In the genomic region with DNA sequence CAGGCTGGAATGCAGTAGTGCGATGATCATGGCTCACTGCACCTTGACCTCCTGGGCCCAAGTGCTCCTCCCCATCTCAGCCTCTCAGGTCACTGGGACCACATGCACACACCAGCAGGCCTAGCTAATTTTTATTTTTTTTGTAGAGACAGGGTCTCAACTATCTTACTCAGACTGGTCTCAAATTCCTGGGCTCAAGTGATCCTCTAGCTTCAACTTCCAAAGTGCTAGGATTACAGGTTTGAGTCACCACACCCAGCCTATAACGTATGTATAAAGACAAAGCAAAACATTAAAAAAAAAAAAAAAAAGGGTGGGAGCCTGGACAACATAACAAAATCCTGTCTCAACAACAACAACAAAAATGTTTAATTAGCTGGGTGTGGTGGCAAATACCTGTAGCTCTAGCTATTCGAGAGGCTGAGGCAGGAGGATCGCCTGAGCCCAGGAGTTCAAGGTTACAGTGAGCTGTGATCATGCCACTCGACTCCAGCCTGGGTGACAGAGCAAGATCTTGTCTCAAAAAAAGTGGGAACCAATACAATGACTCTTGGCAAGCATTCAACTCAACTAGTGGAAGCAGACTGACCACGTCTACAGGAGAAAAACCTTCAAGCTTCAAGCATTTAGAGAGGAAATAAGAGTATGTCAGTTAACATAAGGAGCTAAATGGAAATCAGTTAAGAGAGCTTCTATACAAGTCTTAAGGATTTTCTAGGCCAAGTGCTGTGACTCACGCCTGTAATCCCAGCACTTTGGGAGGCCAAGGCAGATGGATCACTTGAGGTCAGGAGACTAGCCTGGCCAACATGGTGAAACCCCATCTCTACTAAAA, we compare ENCODE assay signal across 12 cellular contexts. TPM values are rescaled to one million over a fixed set of nuclear protein-coding genes. Genes with fewer than 3 reads are reported as not detected.
DNase-seq lines count a peak whose midpoint lies in the region; FAIRE-seq and TF ChIP-seq lines count a peak whose summit lies in the region.
"Had no signal": no experiment of that assay in that cellular context is flagged by ENCODE, and none has a peak within 500 bp of the region (broad histone marks: within the 10 kb centered on the region; RNA-seq: fewer than 3 reads in every experiment).

No MANE protein-coding gene starts in this region.

- H3K9ac ChIP-seq in astrocyte (ENCODE audit: low read length): no peak overlapping the region

- no peak overlapping the region for H3K4me3 ChIP-seq in astrocyte (ENCODE audit: insufficient read depth, low read depth, low read length)

- H3K27me3 Mint-ChIP-seq in astrocyte (ENCODE audit: low read depth, unreplicated experiment): no peaks in the 10 kb centered on the region
- no peaks in the 10 kb centered on the region for H3K27me3 Mint-ChIP-seq in nephron (ENCODE audit: low read depth)
- H3K27me3 Mint-ChIP-seq: effector memory CD8-positive, alpha-beta T cell had no signal

- no peak overlapping the region for H2AFZ ChIP-seq in astrocyte (ENCODE audit: low read depth, low read length)

- H3K79me2 ChIP-seq in astrocyte (ENCODE audit: insufficient read depth, low read length): peaks cover 89% of the 10 kb centered on the region

- peak; percentile 28 for DNase-seq in EL
- peak; percentile 79 for DNase-seq in LHCN-M2 (ENCODE audit: low read depth)
- DNase-seq in astrocyte (ENCODE audit: low read depth): peak; percentile 15
- no peak for DNase-seq in GM10248 (ENCODE audit: extremely low spot score)
- DNase-seq in stimulated activated CD4-positive, alpha-beta T cell treated with anti-CD3 and anti-CD28 coated beads, Interleukin-2, amount 100 ng/mL, for 48 hours: no peak
- DNase-seq in cerebellar cortex (ENCODE audit: low spot score): no peak
- DNase-seq in HK-2 (ENCODE audit: unreplicated experiment): no peak
- DNase-seq: activated CD8-positive, alpha-beta memory T cell treated with anti-CD3 and anti-CD28 coated beads for 24 hours; effector memory CD8-positive, alpha-beta T cell; NCI-H526 treated with DMSO at 0.1 percent for 48 hours; stimulated activated CD4-positive, alpha-beta T cell treated with anti-CD3 and anti-CD28 coated beads, Interleukin-4, amount 100 ng/mL, for 1 hour had no signal

- H3K4me2 ChIP-seq in astrocyte (ENCODE audit: low read length): peak overlapping the region; percentile 19

- POLR2A ChIA-PET in GM10248 (lab: Yijun Ruan, JAX): no interaction called here

- CTCF ChIA-PET in GM10248 (lab: Yijun Ruan, JAX): interaction anchor here (1.3 to 1.8 kb wide), 4 partner anchors 10 to 55 kb away, joined by 3 to 14 read pairs (median 6); partner anchors contain the start of gene PPM1G

- H3K36me3 Mint-ChIP-seq in astrocyte (ENCODE audit: low read depth, unreplicated experiment) (peaks cover 1% of the 10 kb centered on the region), nephron (ENCODE audit: low read depth) (peaks cover 19% of the 10 kb centered on the region)

- H3K9me3 Mint-ChIP-seq in astrocyte (ENCODE audit: unreplicated experiment) (peaks cover 3% of the 10 kb centered on the region), nephron (peaks cover 3% of the 10 kb centered on the region)
- H3K9me3 Mint-ChIP-seq: effector memory CD8-positive, alpha-beta T cell had no signal

- H3K4me1 Mint-ChIP-seq in astrocyte (ENCODE audit: low read depth, unreplicated experiment) (peaks cover 26% of the 10 kb centered on the region), nephron (peaks cover 30% of the 10 kb centered on the region)

- no peak for FAIRE-seq in astrocyte (lab: Jason Lieb, UNC)

- no peaks in the 10 kb centered on the region for H3K9me3 ChIP-seq in astrocyte (ENCODE audit: insufficient read depth, low read depth, low read length)

- no peaks in the 10 kb centered on the region for H3K36me3 ChIP-seq in astrocyte (ENCODE audit: insufficient read depth, low read length)

- H3K27ac ChIP-seq in astrocyte (ENCODE audit: low read depth, low read length): no peak overlapping the region

- H3K4me3 Mint-ChIP-seq in astrocyte (ENCODE audit: unreplicated experiment): peak overlapping the region; percentile 98
- peak overlapping the region; percentile 77 to 81 (median 78) for H3K4me3 Mint-ChIP-seq in nephron

- H3K4me1 ChIP-seq in astrocyte (ENCODE audit: insufficient read depth, low read length): peaks cover 5% of the 10 kb centered on the region

- TF ChIP-seq CTCF in astrocyte (IDR thresholded peaks at IDR 0.05; ENCODE audit: insufficient read depth, low read depth, low read length) (no peak), nephron (IDR thresholded peaks at IDR 0.05; ENCODE audit: unreplicated experiment in 3 of 3) (no peak), GM10248 (IDR thresholded peaks at IDR 0.05; ENCODE audit: control extremely low read depth, extremely low read depth, low read depth, missing control alignments) (no peak)

- H3K27ac Mint-ChIP-seq in astrocyte (ENCODE audit: unreplicated experiment): peak overlapping the region; percentile 94
- H3K27ac Mint-ChIP-seq in nephron: peak overlapping the region in 2 of 3 experiments; percentile 15 to 67

- peaks cover 16% of the 10 kb centered on the region for H4K20me1 ChIP-seq in astrocyte (ENCODE audit: insufficient read depth, low read length)

- H3K27me3 ChIP-seq in astrocyte (ENCODE audit: insufficient read depth, low read length): no peaks in the 10 kb centered on the region

RNA-seq across cellular contexts. Expression of gene GTF3C2, which starts 2.6 kb away (rescaled TPM):
- 42.3 and 43.5 TPM in 2 replicates for total RNA-seq in LHCN-M2 (2014; rRNA removed)
- 30.0 TPM for polyA plus RNA-seq in LHCN-M2 (2012)
- total RNA-seq in astrocyte: 52.9 and 61.3 TPM in 2 replicates

RNA-seq across cellular contexts. Expression of gene EIF2B4, which starts 16.2 kb away (rescaled TPM):
- 33.4 and 40.1 TPM in 2 replicates for total RNA-seq in LHCN-M2 (2014; rRNA removed)
- polyA plus RNA-seq in LHCN-M2 (2012): 54.8 TPM
- 43.3 and 47.3 TPM in 2 replicates for total RNA-seq in astrocyte

RNA-seq across cellular contexts. Expression of gene SNX17, which starts 16.4 kb away (rescaled TPM):
- total RNA-seq in LHCN-M2 (2014; rRNA removed) (176 and 181 TPM in 2 replicates), astrocyte (69.9 and 86.6 TPM in 2 replicates)
- 157 TPM for polyA plus RNA-seq in LHCN-M2 (2012)

RNA-seq across cellular contexts. Expression of gene ZNF513, which starts 26.6 kb away (rescaled TPM):
- total RNA-seq in LHCN-M2 (2014; rRNA removed) (12.7 and 16.5 TPM in 2 replicates), astrocyte (13.5 and 13.7 TPM in 2 replicates)
- polyA plus RNA-seq in LHCN-M2 (2012): 13.8 TPM

RNA-seq across cellular contexts. Expression of gene MPV17, which starts 31.1 kb away (rescaled TPM):
- total RNA-seq in LHCN-M2 (2014; rRNA removed) (81.4 and 113 TPM in 2 replicates), astrocyte (54.0 and 55.7 TPM in 2 replicates)
- polyA plus RNA-seq in LHCN-M2 (2012): 147 TPM

Comparison
In these comparisons a context has a peak if more than half of its experiments do, and no peak if none do; other contexts are left out.
1. DNase-seq: peak in EL (single experiment), LHCN-M2 (single experiment) and astrocyte (single experiment); none in GM10248 (single experiment), stimulated activated CD4-positive, alpha-beta T cell treated with anti-CD3 and anti-CD28 coated beads, Interleukin-2, amount 100 ng/mL, for 48 hours (0 of 2), cerebellar cortex (single experiment) and HK-2 (single experiment).